ENCODE assay signal across 14 cellular contexts in the genomic region with DNA sequence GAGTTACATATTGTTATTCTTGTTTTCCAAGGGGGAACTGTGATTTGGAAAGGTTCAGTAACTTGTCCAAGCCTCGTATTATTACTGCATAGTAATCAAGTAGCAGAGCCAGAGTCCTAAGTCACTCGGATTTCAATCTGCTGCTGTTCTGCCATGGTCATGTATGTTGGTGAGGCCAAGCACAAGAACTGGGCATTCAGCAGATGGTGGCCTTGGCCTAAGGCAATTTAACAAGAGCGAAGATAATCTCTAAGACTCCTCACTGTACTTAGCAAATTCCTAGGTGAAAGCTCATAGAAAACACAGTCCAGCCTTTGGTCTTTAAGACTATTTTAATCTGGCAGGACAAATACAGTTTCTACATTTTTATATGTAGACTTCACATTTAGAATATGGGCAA.
DNase-seq lines count a peak whose midpoint lies in the region; ATAC-seq and TF ChIP-seq lines count a peak whose summit lies in the region.
"Had no signal": no experiment of that assay in that cellular context is flagged by ENCODE, and none has a peak within 500 bp of the region (broad histone marks: within the 10 kb centered on the region; RNA-seq: fewer than 3 reads in every experiment).

No MANE protein-coding gene starts in this region.

- TF ChIP-seq CTCF in glutamatergic neuron (IDR thresholded peaks at IDR 0.05; ENCODE audit: partially characterized antibody, unreplicated experiment): no peak

- ATAC-seq in GM21786 (IDR thresholded peaks at IDR 0.05; ENCODE audit: unreplicated experiment): no peak
- ATAC-seq: GM12878 had no signal

- intact Hi-C loops in posterior cingulate gyrus (cut with DNase I): no loop called here

- no peaks in the 10 kb centered on the region for H3K27me3 Mint-ChIP-seq in glutamatergic neuron (ENCODE audit: unreplicated experiment)
- H3K27me3 Mint-ChIP-seq: CD8-positive, alpha-beta memory T cell had no signal

- no peaks in the 10 kb centered on the region for H3K9me3 Mint-ChIP-seq in glutamatergic neuron (ENCODE audit: unreplicated experiment)
- H3K9me3 Mint-ChIP-seq: CD8-positive, alpha-beta memory T cell had no signal

- peak overlapping the region; percentile 24 for H3K27ac Mint-ChIP-seq in glutamatergic neuron (ENCODE audit: unreplicated experiment)
- H3K27ac Mint-ChIP-seq: CD8-positive, alpha-beta memory T cell had no signal

- peaks cover 20% of the 10 kb centered on the region for H3K4me1 Mint-ChIP-seq in glutamatergic neuron (ENCODE audit: low read depth, unreplicated experiment)
- H3K4me1 Mint-ChIP-seq: CD8-positive, alpha-beta memory T cell had no signal

- H3K4me3 Mint-ChIP-seq in glutamatergic neuron (ENCODE audit: unreplicated experiment): peak overlapping the region; percentile 23
- H3K4me3 Mint-ChIP-seq: CD8-positive, alpha-beta memory T cell had no signal

- DNase-seq in D341Med (ENCODE audit: low spot score): peak; percentile 22
- peak; percentile 6 for DNase-seq in NCI-H2227 (lab: John Stamatoyannopoulos, UW; ENCODE audit: unreplicated experiment)
- peak; percentile 20 for DNase-seq in RPMI7951 (ENCODE audit: low read depth)
- no peak for DNase-seq in glutamatergic neuron
- no peak for DNase-seq in posterior cingulate gyrus
- no peak for DNase-seq in NCI-H2029 treated with DMSO at 0.1 percent for 48 hours (lab: John Stamatoyannopoulos, UW)
- DNase-seq: 8988T; AML-193; Caco-2; CD8-positive, alpha-beta memory T cell; DMS 273 treated with DMSO at 0.1 percent for 48 hours; GM23248 had no signal

- H3K36me3 Mint-ChIP-seq in glutamatergic neuron (ENCODE audit: unreplicated experiment): no peaks in the 10 kb centered on the region
- H3K36me3 Mint-ChIP-seq: CD8-positive, alpha-beta memory T cell had no signal

Comparison
In these comparisons a context has a peak if more than half of its experiments do, and no peak if none do; other contexts are left out.
1. DNase-seq: peak in D341Med (single experiment), NCI-H2227 (single experiment) and RPMI7951 (single experiment); none in glutamatergic neuron (single experiment), posterior cingulate gyrus (0 of 10) and NCI-H2029 treated with DMSO at 0.1 percent for 48 hours (single experiment).